Comparison of ENCODE assay signal across 8 cellular contexts in the genomic region with DNA sequence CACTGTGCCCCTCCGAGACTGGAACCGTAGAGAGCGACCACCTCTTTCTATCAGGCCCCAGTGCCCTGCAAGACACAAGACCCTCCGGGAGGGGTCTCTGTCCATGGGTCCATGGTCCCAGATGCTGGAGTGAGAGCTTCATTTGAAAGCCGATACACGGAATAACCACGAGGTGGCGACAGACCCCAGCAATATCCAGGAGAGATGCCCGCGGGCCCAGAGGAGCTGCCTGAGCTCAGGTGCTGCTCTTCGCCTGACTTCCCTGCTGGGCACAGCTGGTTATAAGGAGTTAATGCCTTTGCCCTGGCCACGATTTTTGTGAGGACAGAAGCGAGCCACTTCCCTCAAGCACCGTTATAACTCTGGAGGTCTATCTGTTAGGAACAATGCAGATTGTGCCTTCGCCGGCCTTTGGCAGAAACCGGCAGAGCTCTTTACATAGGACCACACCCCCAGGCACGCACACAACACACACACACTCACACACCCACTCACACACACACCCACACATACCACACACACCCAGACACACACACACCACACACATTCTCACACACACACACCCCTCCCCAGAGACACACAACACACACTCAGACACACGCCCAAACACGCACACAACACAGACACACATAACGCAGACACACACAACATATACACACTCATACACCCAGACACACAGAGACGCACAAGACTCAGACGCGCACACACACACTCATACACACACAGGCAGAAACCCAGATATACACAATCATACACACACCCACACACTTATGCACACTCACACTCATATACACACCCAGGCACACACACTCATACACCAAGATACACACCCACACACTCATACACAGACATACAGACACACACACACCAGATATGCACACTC.
A peak's percentile ranks its signal among the peaks of the same experiment; 100 is the strongest.
DNase-seq lines count a peak whose midpoint lies in the region; ATAC-seq and TF ChIP-seq lines count a peak whose summit lies in the region.

No MANE protein-coding gene starts in this region.

- H3K4me3 ChIP-seq in HCT116 (replicated peaks in 1 of 2; ENCODE audit: low read depth in 1 of 2, low read length in 2 of 2) (no peak overlapping the region), hepatocyte (no peak overlapping the region)

- BruUV-seq in HCT116 (replicated peaks; lab: Mats Ljungman, UMichigan) = no TSS peak

- H3K9ac ChIP-seq in HCT116 (ENCODE audit: low read length) = no peak overlapping the region

- H4K20me1 ChIP-seq in HCT116 (ENCODE audit: insufficient read depth) = no peaks in the 10 kb centered on the region
- peaks cover 10% of the 10 kb centered on the region for H4K20me1 ChIP-seq in hepatocyte (ENCODE audit: insufficient read depth, poor library complexity, severe bottlenecking)

- H3K36me3 ChIP-seq in HCT116 (ENCODE audit: control insufficient read depth in 1 of 2, insufficient read depth in 2 of 2, low read length in 2 of 2) (no peaks in the 10 kb centered on the region), hepatocyte (replicated peaks; ENCODE audit: insufficient read depth, low read depth) (no peaks in the 10 kb centered on the region)

- TF ChIP-seq RAD21 in HCT116 (IDR thresholded peaks at IDR 0.05; ENCODE audit: low read depth) = peak; percentile 99

- H3K9me2 ChIP-seq in HCT116 (ENCODE audit: insufficient read depth) (no peaks in the 10 kb centered on the region), hepatocyte (replicated peaks; ENCODE audit: insufficient read depth) (no peaks in the 10 kb centered on the region)

- H3K4me2 ChIP-seq in HCT116 (ENCODE audit: low read length) (peak overlapping the region; percentile 28), hepatocyte (no peak overlapping the region)

- H3K27ac ChIP-seq in HCT116 (ENCODE audit: low read depth, low read length) (peak overlapping the region; percentile 3; the same call in 1 of the 2 replicates), hepatocyte (no peak overlapping the region)

- H3K27me3 ChIP-seq in HCT116 (ENCODE audit: insufficient read depth, low read length) = no peaks in the 10 kb centered on the region
- H3K27me3 ChIP-seq in hepatocyte = no peaks in the 10 kb centered on the region

- peaks cover 3 to 44% of the 10 kb centered on the region in 2 experiments; a peak in 3 of 4 replicates for H3K4me1 ChIP-seq in HCT116 (ENCODE audit: control insufficient read depth in 1 of 2, insufficient read depth in 2 of 2, low read length in 2 of 2)
- H3K4me1 ChIP-seq in hepatocyte (ENCODE audit: insufficient read depth) = peaks cover 3% of the 10 kb centered on the region

- H2AFZ ChIP-seq in HCT116 (ENCODE audit: low read depth, low read length, poor library complexity, severe bottlenecking) = no peak overlapping the region
- H2AFZ ChIP-seq in hepatocyte = no peak overlapping the region

- POLR2A ChIA-PET in HCT116 (lab: Charles Lee) = interaction anchor here (0.6 to 1.3 kb wide), 10 partner anchors 32 to 636 kb away, joined by 3 to 14 read pairs (median 6); a partner anchor contains a TSS

- peak; percentile 80 for ATAC-seq in HCT116
- no peak for ATAC-seq in GM19467 (IDR thresholded peaks at IDR 0.05; ENCODE audit: unreplicated experiment)

- CTCF ChIA-PET in HCT116 (lab: Charles Lee) = interaction anchor here (0.6 to 10.9 kb wide), 69 partner anchors 9 to 1790 kb away, joined by 3 to 448 read pairs (median 5); a partner anchor contains a TSS

- DNase-seq in DMS79 (lab: John Stamatoyannopoulos, UW) (peak; percentile 12), HCT116 (ENCODE audit: low read depth, low spot score) (peak; percentile 83), NCI-H1694 treated with DMSO at 0.1 percent for 48 hours (lab: John Stamatoyannopoulos, UW) (peak; percentile 62), T-helper 2 cell (peak in 3 of 5 experiments; percentile 39 to 69 (median 44)), amygdala (lab: John Stamatoyannopoulos, UW) (peak in 41 of 56 donors; percentile 13 to 76 (median 40)), hepatocyte (ENCODE audit: low spot score) (peak; percentile 87)
- peak; percentile 16 to 27 for DNase-seq in stimulated activated CD4-positive, alpha-beta T cell treated with anti-CD3 and anti-CD28 coated beads, Interleukin-15, amount 100 ng/mL, for 1 hour (ENCODE audit: low read depth in 1 of 2, low spot score in 1 of 2)

- TF ChIP-seq CTCF in HCT116 (IDR thresholded peaks at IDR 0.05 in 2 of 3, conservative IDR thresholded peaks at IDR 0.05 in 1 of 3; ENCODE audit: borderline replicate concordance in 1 of 3, insufficient read depth in 1 of 3, low read depth in 2 of 3, low read length in 2 of 3) (peak; percentile 91 to 100 (median 99)), hepatocyte (IDR thresholded peaks at IDR 0.05; ENCODE audit: poor library complexity) (peak; percentile 81)

- H3K79me2 ChIP-seq in HCT116 (ENCODE audit: insufficient read depth, low read length) (peaks cover 92% of the 10 kb centered on the region), hepatocyte (peaks cover 68% of the 10 kb centered on the region)

- 40% methylated on average over 24 of the region's 24 CpGs for WGBS in hepatocyte (ENCODE audit: low lambda C conversion rate, missing lambda C conversion rate)

- RAD21 ChIA-PET in HCT116 (lab: Charles Lee; ENCODE audit: low non-redundant PET in 1 of 2, low total read pairs in 2 of 2, uncharacterized antibody in 2 of 2, unreplicated experiment in 2 of 2) = interaction anchor here (0.7 to 1.7 kb wide), 37 partner anchors 10 to 813 kb away, joined by 3 to 21 read pairs (median 4); no protein-coding TSS in a partner anchor

- no peaks in the 10 kb centered on the region for H3K9me3 ChIP-seq in HCT116 (ENCODE audit: control insufficient read depth in 1 of 2, insufficient read depth in 1 of 2, low read depth in 1 of 2, low read length in 2 of 2)
- no peaks in the 10 kb centered on the region for H3K9me3 ChIP-seq in hepatocyte (ENCODE audit: low read depth)

- intact Hi-C loops in HCT116 (cut with micrococcal nuclease) = loop anchor here (1.0 to 5.0 kb wide), 4 partner anchors 32 to 815 kb away; no protein-coding TSS in a partner anchor

- TF ChIP-seq POLR2A in HCT116 (IDR thresholded peaks at IDR 0.05; ENCODE audit: borderline replicate concordance, extremely low read depth, insufficient read depth, insufficient read length) = no peak

TF ChIP-seq in HCT116, 20 proteins besides CTCF, POLR2A, EP300 and RAD21:
- peak; percentile 7 for TF ChIP-seq YY1 (IDR thresholded peaks at IDR 0.05; ENCODE audit: extremely low read depth, insufficient replicate concordance, low read depth, low read length)
- TF ChIP-seq SRF (IDR thresholded peaks at IDR 0.05; ENCODE audit: low read depth) = no peak
TF ChIP-seq in HCT116: peak in this region for 1.

Comparison
In these comparisons a context has a peak if more than half of its experiments do, and no peak if none do; other contexts are left out.
1. DNase-seq: peak in every context shown above with its lines; median percentile 87 in hepatocyte; 83 in HCT116; 62 in NCI-H1694 treated with DMSO at 0.1 percent for 48 hours; 44 in T-helper 2 cell; 40 in amygdala; 22 in stimulated activated CD4-positive, alpha-beta T cell treated with anti-CD3 and anti-CD28 coated beads, Interleukin-15, amount 100 ng/mL, for 1 hour; 12 in DMS79.